Comparison of ENCODE assay signal across 23 cellular contexts in the genomic region with DNA sequence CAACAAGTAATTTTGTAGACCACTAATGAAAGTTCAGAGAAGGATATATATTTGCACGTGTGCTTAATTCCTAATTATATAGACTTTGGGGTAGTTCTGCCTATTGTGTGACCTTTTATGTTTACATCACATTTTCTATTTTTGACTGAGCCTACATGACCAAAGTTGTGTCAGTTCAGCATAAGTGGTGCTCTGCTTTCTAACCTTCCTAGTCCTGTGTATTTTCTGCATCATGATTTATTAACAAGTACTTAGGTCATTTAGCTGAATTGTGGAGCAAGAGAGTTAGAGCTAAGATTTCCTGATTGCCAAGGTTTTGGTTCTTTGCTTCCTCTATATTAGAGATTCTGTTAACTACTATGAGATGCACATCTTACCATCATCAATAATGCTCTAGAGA.
DNase-seq lines count a peak whose midpoint lies in the region; ATAC-seq, FAIRE-seq and TF ChIP-seq lines count a peak whose summit lies in the region.
"Had no signal": no experiment of that assay in that cellular context is flagged by ENCODE, and none has a peak within 500 bp of the region (broad histone marks: within the 10 kb centered on the region; RNA-seq: fewer than 3 reads in every experiment).

No MANE protein-coding gene starts in this region.

- 0 out of 2 replicates have a peak, but pooled peaks cover 3% of the 10 kb centered on the region for H3K36me3 Mint-ChIP-seq in WTC11
- H3K36me3 Mint-ChIP-seq: CD14-positive monocyte, memory B cell, naive B cell had no signal

- no peaks in the 10 kb centered on the region for H3K9me3 ChIP-seq in SK-N-MC (ENCODE audit: low read depth, low read length)
- H3K9me3 ChIP-seq in keratinocyte (ENCODE audit: control insufficient read depth, low read depth, low read length) = no peaks in the 10 kb centered on the region
- no peaks in the 10 kb centered on the region for H3K9me3 ChIP-seq in tibial artery
- H3K9me3 ChIP-seq: HAP-1, SJCRH30 had no signal

- H3K4me3 Mint-ChIP-seq in WTC11 = no peak overlapping the region
- H3K4me3 Mint-ChIP-seq: activated CD4-positive, alpha-beta T cell treated with anti-CD3 and anti-CD28 coated beads for 36 hours; activated naive CD4-positive, alpha-beta T cell treated with anti-CD3 and anti-CD28 coated beads for 36 hours; activated T-cell treated with anti-CD3 and anti-CD28 coated beads, Interleukin-2, amount 50 U/mL, for 24 hours; CD14-positive monocyte; effector memory CD8-positive, alpha-beta T cell; memory B cell; naive B cell had no signal

- H3K4me1 ChIP-seq in keratinocyte (ENCODE audit: control insufficient read depth, extremely low read depth, insufficient read depth, low read length) (peaks cover 14% of the 10 kb centered on the region), tibial artery (peaks cover 0 to 31% (median 15%) of the 10 kb centered on the region in 4 donors)
- H3K4me1 ChIP-seq: HAP-1, SJCRH30 had no signal

- H4K20me1 ChIP-seq in keratinocyte (ENCODE audit: control insufficient read depth, extremely low read depth, insufficient read depth, low read length) = no peaks in the 10 kb centered on the region

- peak; percentile 5 for FAIRE-seq in keratinocyte (lab: Jason Lieb, UNC)

- H3K27me3 Mint-ChIP-seq in WTC11 (ENCODE audit: low read depth) = no peaks in the 10 kb centered on the region
- H3K27me3 Mint-ChIP-seq: effector memory CD8-positive, alpha-beta T cell; memory B cell; naive B cell had no signal

- no peak overlapping the region for H3K4me2 ChIP-seq in keratinocyte (ENCODE audit: control insufficient read depth, extremely low read depth, insufficient read depth, low read depth, low read length)

- ATAC-seq in GM18519 (IDR thresholded peaks at IDR 0.05; ENCODE audit: low FRiP score, unreplicated experiment) (no peak), WTC11 (no peak)
- ATAC-seq: activated CD4-positive, alpha-beta T cell treated with anti-CD3 and anti-CD28 coated beads for 36 hours; effector memory CD8-positive, alpha-beta T cell had no signal

- peak overlapping the region; percentile 43 for H3K9ac ChIP-seq in SK-N-MC (ENCODE audit: insufficient read length)
- no peak overlapping the region for H3K9ac ChIP-seq in keratinocyte (ENCODE audit: control insufficient read depth, extremely low read depth, insufficient read depth, low read length)

- DNase-seq in NCI-H69 (lab: John Stamatoyannopoulos, UW) (peak; percentile 14), SK-N-MC (ENCODE audit: low read depth, low spot score) (no peak), keratinocyte (ENCODE audit: low read depth, low spot score) (no peak), tibial artery (no peak), WTC11 (ENCODE audit: low spot score) (no peak), GF-D8 (lab: John Stamatoyannopoulos, UW) (no peak)
- DNase-seq: activated CD4-positive, alpha-beta T cell treated with anti-CD3 and anti-CD28 coated beads for 36 hours; activated naive CD4-positive, alpha-beta T cell treated with anti-CD3 and anti-CD28 coated beads for 36 hours; activated T-cell treated with anti-CD3 and anti-CD28 coated beads, Interleukin-2, amount 50 U/mL, for 24 hours; amygdala; effector memory CD8-positive, alpha-beta T cell; naive B cell; NCI-H2029 treated with DMSO at 0.1 percent for 48 hours; occipital lobe; stimulated activated CD4-positive, alpha-beta T cell treated with anti-CD3 and anti-CD28 coated beads, Interleukin-4, amount 100 ng/mL, for 4 hours; stimulated activated naive CD4-positive, alpha-beta T cell; T-helper 1 cell had no signal

- H3K4me1 Mint-ChIP-seq in WTC11 = 0 out of 2 replicates have a peak, but pooled peaks cover 3% of the 10 kb centered on the region
- H3K4me1 Mint-ChIP-seq: activated CD4-positive, alpha-beta T cell treated with anti-CD3 and anti-CD28 coated beads for 36 hours; memory B cell had no signal

- H3K9me3 Mint-ChIP-seq in WTC11 = no peaks in the 10 kb centered on the region
- H3K9me3 Mint-ChIP-seq: activated naive CD4-positive, alpha-beta T cell treated with anti-CD3 and anti-CD28 coated beads for 36 hours; activated T-cell treated with anti-CD3 and anti-CD28 coated beads, Interleukin-2, amount 50 U/mL, for 24 hours had no signal

- H3K27ac ChIP-seq in SK-N-MC = peak overlapping the region; percentile 93
- H3K27ac ChIP-seq in keratinocyte (ENCODE audit: control insufficient read depth, insufficient read depth, low read length) = no peak overlapping the region
- peak overlapping the region; percentile 23 to 50 for H3K27ac ChIP-seq in tibial artery
- H3K27ac ChIP-seq: SJCRH30 had no signal

- POLR2A ChIA-PET in WTC11 (lab: Charles Lee) = no interaction called here

- intact Hi-C loops in tibial artery (cut with DNase I; ENCODE audit: low total_unique reads) = no loop called here

- H3K4me3 ChIP-seq in SK-N-MC = peak overlapping the region; percentile 55
- no peak overlapping the region for H3K4me3 ChIP-seq in keratinocyte (ENCODE audit: control insufficient read depth in 2 of 3, extremely low read depth in 1 of 3, insufficient read depth in 2 of 3, low read depth in 1 of 3, low read length in 3 of 3)
- H3K4me3 ChIP-seq in tibial artery = no peak overlapping the region
- H3K4me3 ChIP-seq: coronary artery, HAP-1, SJCRH30 had no signal

- CTCF ChIA-PET in WTC11 (lab: Charles Lee) = interaction anchor here (0.6 to 2.4 kb wide), 16 partner anchors 8 to 320 kb away, joined by 3 to 15 read pairs (median 4); no protein-coding TSS in a partner anchor

- no peak overlapping the region for H3K27ac Mint-ChIP-seq in WTC11
- H3K27ac Mint-ChIP-seq: activated CD4-positive, alpha-beta T cell treated with anti-CD3 and anti-CD28 coated beads for 36 hours; activated naive CD4-positive, alpha-beta T cell treated with anti-CD3 and anti-CD28 coated beads for 36 hours; activated T-cell treated with anti-CD3 and anti-CD28 coated beads, Interleukin-2, amount 50 U/mL, for 24 hours; CD14-positive monocyte; memory B cell had no signal

- H3K79me2 ChIP-seq in keratinocyte (ENCODE audit: control insufficient read depth, insufficient read depth, low read length) = no peaks in the 10 kb centered on the region

- no peaks in the 10 kb centered on the region for H3K27me3 ChIP-seq in keratinocyte (ENCODE audit: control insufficient read depth, extremely low read depth, insufficient read depth, low read length)
- no peaks in the 10 kb centered on the region for H3K27me3 ChIP-seq in tibial artery
- H3K27me3 ChIP-seq: SJCRH30 had no signal

- no peak overlapping the region for H2AFZ ChIP-seq in keratinocyte (ENCODE audit: control insufficient read depth, low read length)

- no peaks in the 10 kb centered on the region for H3K9me1 ChIP-seq in keratinocyte (ENCODE audit: control insufficient read depth, extremely low read depth, insufficient read depth, low read length)

- TF ChIP-seq CTCF in keratinocyte (optimal IDR thresholded peaks at IDR 0.05 in 1 of 3, IDR thresholded peaks at IDR 0.05 in 1 of 3, conservative IDR thresholded peaks at IDR 0.05 in 1 of 3; ENCODE audit: extremely low read depth in 1 of 3, insufficient read depth in 2 of 3, low read length in 3 of 3) (no peak), tibial artery (IDR thresholded peaks at IDR 0.05) (no peak), WTC11 (IDR thresholded peaks at IDR 0.05) (no peak)

- H3K36me3 ChIP-seq in SK-N-MC (ENCODE audit: insufficient read depth, low read length) = no peaks in the 10 kb centered on the region
- peaks cover 0 to 4% of the 10 kb centered on the region in 2 experiments for H3K36me3 ChIP-seq in keratinocyte (ENCODE audit: control insufficient read depth in 2 of 2, extremely low read depth in 1 of 2, insufficient read depth in 2 of 2, low read length in 2 of 2)
- H3K36me3 ChIP-seq in tibial artery = no peaks in the 10 kb centered on the region
- H3K36me3 ChIP-seq: HAP-1, SJCRH30 had no signal

- dilution Hi-C loops in keratinocyte (cut with MboI; ENCODE audit: extremely low pct_ligation_motif_present, low sequenced_read_pairs) = no loop called here

TF ChIP-seq in WTC11, 78 proteins besides CTCF, POLR2A, EP300 and RAD21:
- TF ChIP-seq, protein P1, sequence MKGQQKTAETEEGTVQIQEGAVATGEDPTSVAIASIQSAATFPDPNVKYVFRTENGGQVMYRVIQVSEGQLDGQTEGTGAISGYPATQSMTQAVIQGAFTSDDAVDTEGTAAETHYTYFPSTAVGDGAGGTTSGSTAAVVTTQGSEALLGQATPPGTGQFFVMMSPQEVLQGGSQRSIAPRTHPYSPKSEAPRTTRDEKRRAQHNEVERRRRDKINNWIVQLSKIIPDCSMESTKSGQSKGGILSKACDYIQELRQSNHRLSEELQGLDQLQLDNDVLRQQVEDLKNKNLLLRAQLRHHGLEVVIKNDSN (CRISPR knock-in tag; IDR thresholded peaks at IDR 0.05) = no peak
- TF ChIP-seq, protein P2, sequence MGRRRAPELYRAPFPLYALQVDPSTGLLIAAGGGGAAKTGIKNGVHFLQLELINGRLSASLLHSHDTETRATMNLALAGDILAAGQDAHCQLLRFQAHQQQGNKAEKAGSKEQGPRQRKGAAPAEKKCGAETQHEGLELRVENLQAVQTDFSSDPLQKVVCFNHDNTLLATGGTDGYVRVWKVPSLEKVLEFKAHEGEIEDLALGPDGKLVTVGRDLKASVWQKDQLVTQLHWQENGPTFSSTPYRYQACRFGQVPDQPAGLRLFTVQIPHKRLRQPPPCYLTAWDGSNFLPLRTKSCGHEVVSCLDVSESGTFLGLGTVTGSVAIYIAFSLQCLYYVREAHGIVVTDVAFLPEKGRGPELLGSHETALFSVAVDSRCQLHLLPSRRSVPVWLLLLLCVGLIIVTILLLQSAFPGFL (CRISPR knock-in tag; IDR thresholded peaks at IDR 0.05; ENCODE audit: borderline replicate concordance) = no peak
